Comparison of ENCODE assay signal across 10 cellular contexts in genomic region chr3:11238880-11239279, GRCh38. TPM values are rescaled to one million over a fixed set of nuclear protein-coding genes. Genes with fewer than 3 reads are reported as not detected.
DNase-seq lines count a peak whose midpoint lies in the region; ATAC-seq and TF ChIP-seq lines count a peak whose summit lies in the region.
"Had no signal": no experiment of that assay in that cellular context is flagged by ENCODE, and none has a peak within 500 bp of the region (broad histone marks: within the 10 kb centered on the region; RNA-seq: fewer than 3 reads in every experiment).

No MANE protein-coding gene starts in this region.

- in situ Hi-C loops in mammary epithelial cell (cut with MboI; ENCODE audit: low sequenced_read_pairs in 2 of 2): loop anchor here (5.0 to 10.0 kb wide), 2 partner anchors 96 to 98 kb away; no protein-coding TSS in a partner anchor

- peak overlapping the region; percentile 81 for H3K4me2 ChIP-seq in PC-9
- peak overlapping the region; percentile 82 for H3K4me2 ChIP-seq in mammary epithelial cell (ENCODE audit: insufficient read depth, low read depth, low read length)
- H3K4me2 ChIP-seq in osteoblast (ENCODE audit: insufficient read depth, low read length): peak overlapping the region; percentile 74

- H4K20me1 ChIP-seq in PC-9 (ENCODE audit: insufficient read depth) (no peaks in the 10 kb centered on the region), mammary epithelial cell (ENCODE audit: insufficient read depth, low read length) (no peaks in the 10 kb centered on the region), osteoblast (ENCODE audit: insufficient read depth, low read length) (no peaks in the 10 kb centered on the region)

- peaks cover 39% of the 10 kb centered on the region for H3F3A ChIP-seq in PC-9 (ENCODE audit: insufficient read depth, low read depth)

- no peak for TF ChIP-seq CTCF in GM12865 (IDR thresholded peaks at IDR 0.05; ENCODE audit: insufficient read depth, low read depth, low read length, missing control alignments)
- no peak for TF ChIP-seq CTCF in PC-9 (conservative IDR thresholded peaks at IDR 0.05)
- no peak for TF ChIP-seq CTCF in mammary epithelial cell (conservative IDR thresholded peaks at IDR 0.05 in 1 of 2, IDR thresholded peaks at IDR 0.05 in 1 of 2; ENCODE audit: extremely low read depth in 1 of 2, insufficient read depth in 1 of 2, low read depth in 1 of 2, low read length in 2 of 2)
- no peak for TF ChIP-seq CTCF in osteoblast (IDR thresholded peaks at IDR 0.05; ENCODE audit: extremely low read depth, low read depth, low read length)

- H3K27ac Mint-ChIP-seq in CD4-positive, alpha-beta memory T cell: no peak overlapping the region

- H3K9ac ChIP-seq in mammary epithelial cell (ENCODE audit: insufficient read depth, low read length): peak overlapping the region; percentile 50

- POLR2A ChIA-PET in PC-9 (lab: Charles Lee; ENCODE audit: unreplicated experiment): interaction anchor here (0.6 to 1.9 kb wide), 5 partner anchors 34 to 1192 kb away, joined by 3 to 7 read pairs (median 3); partner anchors contain the start of gene ATG7
- POLR2A ChIA-PET in CD4-positive, alpha-beta memory T cell (lab: Charles Lee; ENCODE audit: partially characterized antibody): no interaction called here

- peaks cover 0 to 4% (median under 1%) of the 10 kb centered on the region in 8 donors for H3K9me3 Mint-ChIP-seq in CD4-positive, alpha-beta memory T cell

- no peaks in the 10 kb centered on the region for H3K27me3 ChIP-seq in PC-9 (ENCODE audit: insufficient read depth, low read depth)
- H3K27me3 ChIP-seq in mammary epithelial cell (ENCODE audit: insufficient read depth, low read length): no peaks in the 10 kb centered on the region
- H3K27me3 ChIP-seq in osteoblast (ENCODE audit: insufficient read depth, low read length): no peaks in the 10 kb centered on the region
- no peaks in the 10 kb centered on the region for H3K27me3 ChIP-seq in CD4-positive, alpha-beta memory T cell (ENCODE audit: insufficient read depth, low read length)
- H3K27me3 ChIP-seq: right atrium auricular region had no signal

- H3K36me3 Mint-ChIP-seq in CD4-positive, alpha-beta memory T cell: no peaks in the 10 kb centered on the region

- no peak for ATAC-seq in GM21825 (IDR thresholded peaks at IDR 0.05; ENCODE audit: unreplicated experiment)

- dilution Hi-C loops in mammary epithelial cell (cut with HindIII; ENCODE audit: low sequenced_read_pairs): no loop called here

- WGBS in mammary epithelial cell (ENCODE audit: low coverage, missing lambda C conversion rate): 0% methylated on average over 1 of the region's 1 CpG

- DNase-seq in GM12865 (ENCODE audit: low read depth) (peak; percentile 28), PC-9 (peak in 1 of 2 experiments; percentile 91), mammary epithelial cell (peak; percentile 93), osteoblast (ENCODE audit: insufficient read length, low spot score, missing footprints) (no peak), mesenteric fat pad (ENCODE audit: low spot score) (no peak), retina (no peak)
- DNase-seq in CD4-positive, alpha-beta memory T cell: no peak
- DNase-seq: left ventricle myocardium inferior had no signal

- H3K4me1 Mint-ChIP-seq in CD4-positive, alpha-beta memory T cell: peaks cover 0 to 2% (median 0%) of the 10 kb centered on the region in 4 donors

- no TSS peak for BruUV-seq in PC-9 (replicated peaks; lab: Mats Ljungman, UMichigan)
- BruUV-seq in mammary epithelial cell (replicated peaks; lab: Mats Ljungman, UMichigan): no TSS peak

- peaks cover 8% of the 10 kb centered on the region for H3K9me3 ChIP-seq in PC-9 (ENCODE audit: insufficient read depth, low read depth)
- H3K9me3 ChIP-seq in mammary epithelial cell (replicated peaks; ENCODE audit: insufficient read depth, low read length): no peaks in the 10 kb centered on the region
- no peaks in the 10 kb centered on the region for H3K9me3 ChIP-seq in osteoblast (ENCODE audit: low read depth, low read length)
- no peaks in the 10 kb centered on the region for H3K9me3 ChIP-seq in CD4-positive, alpha-beta memory T cell (ENCODE audit: control insufficient read depth in 1 of 2, low read length in 2 of 2)
- H3K9me3 ChIP-seq: right atrium auricular region had no signal

- intact Hi-C loops in PC-9 (cut with micrococcal nuclease; ENCODE audit: unreplicated experiment): loop anchor here (1.0 to 10.0 kb wide), 5 partner anchors 50 to 406 kb away; partner anchors contain the start of gene VGLL4
- intact Hi-C loops in mammary epithelial cell (cut with micrococcal nuclease): no loop called here
- intact Hi-C loops in CD4-positive, alpha-beta memory T cell (cut with micrococcal nuclease): no loop called here

- H3K4me3 Mint-ChIP-seq in CD4-positive, alpha-beta memory T cell: no peak overlapping the region

- peaks cover 27% of the 10 kb centered on the region for H3K79me2 ChIP-seq in PC-9 (ENCODE audit: low read depth)
- no peaks in the 10 kb centered on the region for H3K79me2 ChIP-seq in mammary epithelial cell (ENCODE audit: insufficient read depth, low read length)
- peaks cover 26% of the 10 kb centered on the region for H3K79me2 ChIP-seq in osteoblast (ENCODE audit: insufficient read depth, low read length)

- CTCF ChIA-PET in PC-9 (lab: Charles Lee): interaction anchor here (0.6 to 1.7 kb wide), 3 partner anchors 48 to 96 kb away, joined by 3 to 10 read pairs (median 3); no protein-coding TSS in a partner anchor
- CTCF ChIA-PET in mammary epithelial cell (lab: Charles Lee; ENCODE audit: low non-redundant PET): interaction anchor here (0.6 kb wide), 1 partner anchor 178 kb away, joined by 3 read pairs; no protein-coding TSS in a partner anchor
- CTCF ChIA-PET in CD4-positive, alpha-beta memory T cell (lab: Charles Lee; ENCODE audit: partially characterized antibody): interaction anchor here (1.4 to 13.6 kb wide), 5 partner anchors 9 to 565 kb away, joined by 3 to 158 read pairs (median 8); no protein-coding TSS in a partner anchor

- H3K4me3 ChIP-seq in GM12865 (ENCODE audit: low read depth, low read length) (no peak overlapping the region), PC-9 (peak overlapping the region; percentile 44), mammary epithelial cell (replicated peaks in 1 of 3; ENCODE audit: insufficient read depth in 1 of 3, low read depth in 2 of 3, low read length in 3 of 3) (no peak overlapping the region), osteoblast (ENCODE audit: insufficient read depth, low read length) (peak overlapping the region; percentile 40)
- no peak overlapping the region for H3K4me3 ChIP-seq in CD4-positive, alpha-beta memory T cell (ENCODE audit: low read length in 2 of 2)
- H3K4me3 ChIP-seq: left ventricle myocardium inferior, right atrium auricular region had no signal

- H3K36me3 ChIP-seq in PC-9 (ENCODE audit: low read depth) (0 out of 2 replicates have a peak, but pooled peaks cover 4% of the 10 kb centered on the region), mammary epithelial cell (ENCODE audit: insufficient read depth, low read length) (no peaks in the 10 kb centered on the region), osteoblast (ENCODE audit: insufficient read depth, low read length) (no peaks in the 10 kb centered on the region)
- H3K36me3 ChIP-seq in CD4-positive, alpha-beta memory T cell (ENCODE audit: insufficient read depth, low read length): no peaks in the 10 kb centered on the region
- H3K36me3 ChIP-seq: left ventricle myocardium inferior, right atrium auricular region had no signal

- H3K27me3 Mint-ChIP-seq in CD4-positive, alpha-beta memory T cell: peaks cover 4 to 6% of the 10 kb centered on the region in 2 donors

- H2AFZ ChIP-seq in PC-9 (no peak overlapping the region), mammary epithelial cell (ENCODE audit: low read depth, low read length) (no peak overlapping the region), osteoblast (ENCODE audit: low read length) (no peak overlapping the region)

- H3K9me2 ChIP-seq in PC-9 (ENCODE audit: insufficient read depth): no peaks in the 10 kb centered on the region

- peaks cover 48% of the 10 kb centered on the region for H3K4me1 ChIP-seq in PC-9 (replicated peaks; ENCODE audit: insufficient read depth)
- H3K4me1 ChIP-seq in mammary epithelial cell (ENCODE audit: insufficient read depth, low read length): peaks cover 33% of the 10 kb centered on the region
- H3K4me1 ChIP-seq in osteoblast (ENCODE audit: insufficient read depth, low read length): peaks cover 27% of the 10 kb centered on the region
- no peaks in the 10 kb centered on the region for H3K4me1 ChIP-seq in CD4-positive, alpha-beta memory T cell (ENCODE audit: insufficient read depth, low read length)
- H3K4me1 ChIP-seq: left ventricle myocardium inferior, right atrium auricular region had no signal

- H3K27ac ChIP-seq in PC-9: peak overlapping the region; percentile 99
- peak overlapping the region; percentile 96 for H3K27ac ChIP-seq in mammary epithelial cell (ENCODE audit: insufficient read depth, low read depth, low read length)
- H3K27ac ChIP-seq in osteoblast (ENCODE audit: low read depth, low read length): peak overlapping the region; percentile 95
- no peak overlapping the region for H3K27ac ChIP-seq in CD4-positive, alpha-beta memory T cell (ENCODE audit: low read depth, low read length)
- H3K27ac ChIP-seq: left ventricle myocardium inferior, right atrium auricular region had no signal

RNA-seq across cellular contexts. Expression of gene ATG7, which starts 33.3 kb away (rescaled TPM):
- 53.1 and 56.1 TPM in 2 replicates for total RNA-seq in PC-9 (2021)
- 10 to 100 TPM; 35.3 to 51.2 TPM for total RNA-seq in mammary epithelial cell
- polyA plus RNA-seq in mammary epithelial cell: 29.2 TPM
- 22.0 TPM for polyA minus RNA-seq in mammary epithelial cell
- total RNA-seq in osteoblast: 83.7 and 93.4 TPM in 2 replicates
- 48.0 TPM for total RNA-seq in mesenteric fat pad
- 10 to 100 TPM; 32.5 to 32.8 TPM for total RNA-seq in CD4-positive, alpha-beta memory T cell
- 10 to 100 TPM; 16.9 to 23.0 TPM for polyA plus RNA-seq in CD4-positive, alpha-beta memory T cell

Comparison
In these comparisons a context has a peak if more than half of its experiments do, and no peak if none do; other contexts are left out.
1. DNase-seq: peak in GM12865 (single experiment) and mammary epithelial cell (single experiment); none in osteoblast (single experiment), mesenteric fat pad (single experiment), retina (single experiment) and CD4-positive, alpha-beta memory T cell (0 of 5).
2. H3K4me3 ChIP-seq: peak in PC-9 (single experiment) and osteoblast (single experiment); none in GM12865 (single experiment), mammary epithelial cell (0 of 3) and CD4-positive, alpha-beta memory T cell (0 of 2).
3. Peak in every context shown above with its lines, with median percentiles within 50 percentile points of each other: H3K4me2 ChIP-seq.